In the genomic region with DNA sequence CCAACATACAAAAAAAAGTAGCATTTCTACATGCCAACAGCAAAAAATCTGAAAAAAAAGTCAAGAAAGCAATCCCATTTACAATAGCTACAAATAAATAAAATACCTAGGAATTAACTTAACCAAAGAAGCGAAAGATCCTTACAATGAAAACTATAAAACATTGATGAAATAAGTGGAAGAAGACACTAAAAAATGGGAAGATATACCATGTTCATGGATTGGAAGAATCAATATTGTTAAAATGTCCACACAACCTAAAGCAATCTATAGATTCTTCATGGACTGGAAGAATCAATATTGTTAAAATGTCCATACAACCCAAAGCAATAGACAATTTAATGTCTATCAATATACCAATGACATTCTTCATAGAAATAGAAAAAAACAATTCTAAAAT, we compare ENCODE assay signal across 3 cellular contexts.
"Had no signal": no experiment of that assay in that cellular context is flagged by ENCODE, and none has a peak within 500 bp of the region (broad histone marks: within the 10 kb centered on the region; RNA-seq: fewer than 3 reads in every experiment).

No MANE protein-coding gene starts in this region.

- H3K4me3 ChIP-seq: GM12878 had no signal

- DNase-seq: GDM1, GF-D8 had no signal
